8 cellular contexts compared by ENCODE assay signal in the genomic region with DNA sequence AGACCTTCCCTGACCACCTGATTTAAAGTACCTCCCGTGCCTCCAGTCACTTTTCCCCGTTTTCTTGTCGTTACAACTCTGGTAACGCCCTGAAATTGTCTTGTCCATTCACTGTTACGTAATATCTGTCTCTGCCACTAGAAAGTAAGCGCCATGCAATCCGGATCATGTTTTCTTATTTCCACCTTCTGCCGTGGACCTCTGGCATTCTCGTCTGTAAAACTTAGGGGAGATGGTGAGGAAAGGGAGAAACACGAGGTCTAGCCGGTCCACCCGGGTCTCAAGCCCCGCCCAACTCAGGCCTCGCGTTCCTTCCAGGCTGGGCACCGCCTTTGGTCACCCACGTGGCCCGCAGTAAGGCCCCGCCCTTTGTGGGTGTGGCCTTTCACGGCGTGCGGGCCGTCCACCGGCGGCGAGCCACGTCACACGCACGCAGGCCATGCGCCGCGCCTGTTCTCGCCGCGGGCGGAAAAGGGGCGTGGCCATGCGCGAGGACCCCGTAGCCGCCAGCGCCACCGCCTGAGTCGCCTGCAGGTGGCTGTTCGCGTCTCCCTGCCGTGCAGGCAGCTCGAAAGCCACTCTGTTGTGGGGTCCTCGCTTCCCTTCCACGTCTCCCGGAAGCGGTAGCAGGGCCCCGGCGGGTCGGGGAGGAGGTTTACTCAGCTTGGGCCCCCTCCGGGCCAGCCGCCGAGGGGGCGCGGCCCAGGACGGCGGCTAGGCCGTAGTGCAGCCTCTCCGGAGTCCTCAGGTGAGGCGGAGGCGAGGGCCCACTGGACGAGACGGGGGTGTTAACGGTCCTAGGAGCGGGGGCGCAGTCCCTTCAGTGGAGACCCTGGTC. TPM values are rescaled to one million over a fixed set of nuclear protein-coding genes. Genes with fewer than 3 reads are reported as not detected.
DNase-seq lines count a peak whose midpoint lies in the region; ATAC-seq and TF ChIP-seq lines count a peak whose summit lies in the region.

Gene GOLGA5 (plus strand): TSS at position 597 of the 838 bp plus-strand sequence. CDS start 3,133 bp downstream, outside the sequence.

- H3K27ac Mint-ChIP-seq in CD8-positive, alpha-beta memory T cell = peak within 1 kb of the TSS; percentile 71 to 97 (median 92)

- peak within 1 kb of the TSS; percentile 87 for H3K27ac ChIP-seq in CD8-positive, alpha-beta memory T cell (ENCODE audit: low read depth, low read length)
- H3K27ac ChIP-seq in lower lobe of right lung = peak within 1 kb of the TSS; percentile 91

- peak; percentile 97 to 100 (median 99) for DNase-seq in CD8-positive, alpha-beta memory T cell
- DNase-seq in HS-5 (ENCODE audit: low read depth) = peak; percentile 88
- peak; percentile 100 for DNase-seq in NK-92 treated with Interleukin-12 subunit alpha and Interleukin-12 subunit beta, amount 100 ng/mL, for 24 hours (lab: John Stamatoyannopoulos, UW)
- peak; percentile 99 for DNase-seq in activated CD8-positive, alpha-beta memory T cell treated with anti-CD3 and anti-CD28 coated beads for 24 hours
- peak; percentile 96 for DNase-seq in effector CD4-positive, alpha-beta T cell
- DNase-seq in lower lobe of right lung = peak; percentile 99
- DNase-seq in stimulated activated CD4-positive, alpha-beta T cell treated with anti-CD3 and anti-CD28 coated beads, TNF-alpha, amount 100 ng/mL, for 24 hours (ENCODE audit: low read depth in 3 of 3) = peak; percentile 95

- POLR2A ChIA-PET in CD8-positive, alpha-beta memory T cell (lab: Charles Lee) = interaction anchor here (0.9 to 1.2 kb wide), 2 partner anchors 143 to 672 kb away, joined by 3 read pairs; partner anchors contain the start of genes CPSF2 and NDUFB1

- H3K36me3 ChIP-seq in CD8-positive, alpha-beta memory T cell (ENCODE audit: insufficient read depth, low read length) = peaks cover 15% of the 10 kb centered on the region
- peaks cover 19% of the 10 kb centered on the region for H3K36me3 ChIP-seq in lower lobe of right lung

- ATAC-seq in GM19468 (IDR thresholded peaks at IDR 0.05; ENCODE audit: extremely low read depth, unreplicated experiment) (peak; percentile 97), lower lobe of right lung (peak; percentile 99 to 100)

- CTCF ChIA-PET in CD8-positive, alpha-beta memory T cell (lab: Charles Lee) = interaction anchor here (1.0 kb wide), 1 partner anchor 10 kb away, joined by 3 read pairs; no protein-coding TSS in a partner anchor

- H3K4me1 Mint-ChIP-seq in CD8-positive, alpha-beta memory T cell = peaks cover 29 to 47% (median 42%) of the 10 kb centered on the region in 3 donors

- intact Hi-C loops in lower lobe of right lung (cut with DNase I) = no loop called here

- peak within 1 kb of the TSS; percentile 83 for H3K4me3 ChIP-seq in CD8-positive, alpha-beta memory T cell (ENCODE audit: low read length)
- H3K4me3 ChIP-seq in lower lobe of right lung = peak within 1 kb of the TSS; percentile 74

- peaks cover 10 to 25% (median 18%) of the 10 kb centered on the region in 5 donors for H3K9me3 Mint-ChIP-seq in CD8-positive, alpha-beta memory T cell

- H3K9me3 ChIP-seq in CD8-positive, alpha-beta memory T cell (ENCODE audit: low read length) = peaks cover 6% of the 10 kb centered on the region
- H3K9me3 ChIP-seq in lower lobe of right lung = peaks cover 13% of the 10 kb centered on the region

- H3K4me3 Mint-ChIP-seq in CD8-positive, alpha-beta memory T cell = peak within 1 kb of the TSS; percentile 79 to 97 (median 94)

- peaks cover 24% of the 10 kb centered on the region for H3K4me1 ChIP-seq in CD8-positive, alpha-beta memory T cell (ENCODE audit: insufficient read depth, low read length)
- peaks cover 28% of the 10 kb centered on the region for H3K4me1 ChIP-seq in lower lobe of right lung

- H3K27me3 Mint-ChIP-seq in CD8-positive, alpha-beta memory T cell = peaks cover 0 to 4% of the 10 kb centered on the region in 2 donors

- H3K36me3 Mint-ChIP-seq in CD8-positive, alpha-beta memory T cell = peaks cover 4 to 34% (median 16%) of the 10 kb centered on the region in 3 donors

- H3K27me3 ChIP-seq in CD8-positive, alpha-beta memory T cell (ENCODE audit: insufficient read depth, low read length, poor library complexity, severe bottlenecking) = no peaks in the 10 kb centered on the region
- no peaks in the 10 kb centered on the region for H3K27me3 ChIP-seq in lower lobe of right lung (ENCODE audit: low read depth)

- TF ChIP-seq CTCF in lower lobe of right lung (IDR thresholded peaks at IDR 0.05) = peak; percentile 29

RNA-seq across cellular contexts. Expression of gene GOLGA5, which starts in this region (rescaled TPM):
- total RNA-seq in CD8-positive, alpha-beta memory T cell = 10 to 100 TPM; 17.4 to 19.8 TPM
- 25.6 TPM for polyA plus RNA-seq in CD8-positive, alpha-beta memory T cell
- total RNA-seq in lower lobe of right lung = 31.9 TPM

Comparison
In these comparisons a context has a peak if more than half of its experiments do, and no peak if none do; other contexts are left out.
1. Peak in every context shown above with its lines: DNase-seq, ATAC-seq, H3K4me3 ChIP-seq and H3K27ac ChIP-seq.